2 cellular contexts compared by ENCODE assay signal in genomic region chr1:114833421-114833820, GRCh38.
TF ChIP-seq lines count a peak whose summit lies in the region.

No MANE protein-coding gene starts in this region.

TF ChIP-seq in HepG2, 621 proteins besides CTCF, POLR2A, EP300 and RAD21:
- TF ChIP-seq TARDBP (CRISPR knock-in tag; IDR thresholded peaks at IDR 0.05) (no peak), ZFP91 (CRISPR knock-in tag; IDR thresholded peaks at IDR 0.05; ENCODE audit: borderline replicate concordance) (no peak), EED (CRISPR knock-in tag; IDR thresholded peaks at IDR 0.05) (no peak), TIGD3 (CRISPR knock-in tag; IDR thresholded peaks at IDR 0.05; ENCODE audit: borderline replicate concordance) (no peak), ZFP90 (CRISPR knock-in tag; IDR thresholded peaks at IDR 0.05; ENCODE audit: borderline replicate concordance) (no peak), ELK4 (CRISPR knock-in tag; IDR thresholded peaks at IDR 0.05; ENCODE audit: borderline replicate concordance) (no peak), CHD4 (IDR thresholded peaks at IDR 0.05; ENCODE audit: borderline replicate concordance, low read length) (no peak), ZNF75D (CRISPR knock-in tag; IDR thresholded peaks at IDR 0.05; ENCODE audit: borderline replicate concordance) (no peak), ZNF337 (CRISPR knock-in tag; IDR thresholded peaks at IDR 0.05; ENCODE audit: borderline replicate concordance, low read depth) (no peak), ZNF234 (CRISPR knock-in tag; conservative IDR thresholded peaks at IDR 0.05) (no peak), ZNF20 (CRISPR knock-in tag; IDR thresholded peaks at IDR 0.05) (no peak), ZNF367 (CRISPR knock-in tag; IDR thresholded peaks at IDR 0.05; ENCODE audit: borderline replicate concordance) (no peak), ZNF12 (CRISPR knock-in tag; IDR thresholded peaks at IDR 0.05) (no peak), REXO4 (CRISPR knock-in tag; IDR thresholded peaks at IDR 0.05; ENCODE audit: borderline replicate concordance) (no peak), ZIK1 (CRISPR knock-in tag; IDR thresholded peaks at IDR 0.05; ENCODE audit: borderline replicate concordance, low read depth) (no peak), ZNF513 (CRISPR knock-in tag; conservative IDR thresholded peaks at IDR 0.05) (no peak), TOPORS (CRISPR knock-in tag; IDR thresholded peaks at IDR 0.05) (no peak), ZNF264 (CRISPR knock-in tag; IDR thresholded peaks at IDR 0.05) (no peak)

TF ChIP-seq in GM23338, 12 proteins besides CTCF, POLR2A, EP300 and RAD21:
- TF ChIP-seq EZH2 (IDR thresholded peaks at IDR 0.05; ENCODE audit: low read depth, unreplicated experiment) (no peak), ZNF331 (CRISPR knock-in tag; IDR thresholded peaks at IDR 0.05; ENCODE audit: low read depth) (no peak), ZNF462 (CRISPR knock-in tag; IDR thresholded peaks at IDR 0.05) (no peak), CREB1 (CRISPR knock-in tag; IDR thresholded peaks at IDR 0.05; ENCODE audit: low read depth) (no peak), JUNB (IDR thresholded peaks at IDR 0.05; ENCODE audit: unreplicated experiment) (no peak), ETS1 (IDR thresholded peaks at IDR 0.05) (no peak), NANOG (IDR thresholded peaks at IDR 0.05; ENCODE audit: borderline replicate concordance) (no peak), ZNF114 (CRISPR knock-in tag; IDR thresholded peaks at IDR 0.05) (no peak), POLR2AphosphoS5 (IDR thresholded peaks at IDR 0.05; ENCODE audit: low read depth) (no peak), STAT1 (IDR thresholded peaks at IDR 0.05; ENCODE audit: unreplicated experiment) (no peak), EZH2phosphoT487 (IDR thresholded peaks at IDR 0.05; ENCODE audit: unreplicated experiment) (no peak), REST (IDR thresholded peaks at IDR 0.05; ENCODE audit: unreplicated experiment) (no peak)
